In the genomic region with DNA sequence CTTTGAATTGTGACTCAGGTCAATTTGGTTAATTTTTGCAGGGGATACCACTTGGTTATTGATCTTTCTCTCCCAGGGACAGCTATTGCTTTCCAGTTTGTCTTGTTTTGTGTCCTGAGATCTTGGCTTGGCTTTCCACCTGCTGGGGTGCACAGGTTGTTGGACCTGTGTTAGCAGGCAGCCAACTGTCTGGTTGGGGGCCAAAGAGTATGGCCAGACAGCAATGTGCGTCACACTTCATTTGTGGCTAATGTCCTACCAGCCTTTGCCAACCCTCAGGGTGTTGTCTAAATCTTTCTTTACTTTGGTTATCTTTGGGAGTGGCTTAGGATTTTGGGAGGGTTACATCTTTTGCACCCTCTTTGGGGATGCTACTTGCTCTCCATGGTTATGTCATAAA, we compare ENCODE assay signal across 25 cellular contexts.
"Had no signal": no experiment of that assay in that cellular context is flagged by ENCODE, and none has a peak within 500 bp of the region (broad histone marks: within the 10 kb centered on the region; RNA-seq: fewer than 3 reads in every experiment).

No MANE protein-coding gene starts in this region.

- H3K4me3 ChIP-seq: ascending aorta, breast epithelium, cardiac muscle cell, colonic mucosa had no signal

- H3K36me3 ChIP-seq: ascending aorta, breast epithelium, cardiac muscle cell, colonic mucosa had no signal

- H3K4me1 ChIP-seq: ascending aorta, breast epithelium, colonic mucosa had no signal

- H3K27ac ChIP-seq: ascending aorta, breast epithelium, cardiac muscle cell, colonic mucosa, epithelial cell of prostate had no signal

- H3K9me3 ChIP-seq: ascending aorta, colonic mucosa had no signal

- H3K27me3 ChIP-seq: ascending aorta, breast epithelium, cardiac muscle cell, colonic mucosa had no signal

- ATAC-seq: activated CD4-positive, alpha-beta T cell treated with anti-CD3 and anti-CD28 coated beads for 36 hours; activated CD8-positive, alpha-beta memory T cell treated with anti-CD3 and anti-CD28 coated beads, Interleukin-2, amount 10 ng/mL, durations not matched to agents 7 days and 5 days; activated CD8-positive, alpha-beta T cell treated with anti-CD3 and anti-CD28 coated beads, Interleukin-2, amount 10 ng/mL, durations not matched to agents 7 days and 5 days; activated naive CD4-positive, alpha-beta T cell treated with anti-CD3 and anti-CD28 coated beads, Interleukin-2, amount 50 U/mL, for 72 hours; activated T-cell treated with anti-CD3 and anti-CD28 coated beads, Interleukin-2, amount 50 U/mL, for 72 hours had no signal

- DNase-seq: activated CD4-positive, alpha-beta memory T cell treated with anti-CD3 and anti-CD28 coated beads for 36 hours; activated CD4-positive, alpha-beta T cell treated with anti-CD3 and anti-CD28 coated beads for 36 hours; activated CD4-positive, alpha-beta T cell treated with anti-CD3 and anti-CD28 coated beads, Interleukin-2, amount 10 ng/mL, durations not matched to agents 24 days and 14 days; activated CD4-positive, CD25-positive, alpha-beta regulatory T cell; activated CD4-positive, CD25-positive, alpha-beta regulatory T cell treated with anti-CD3 and anti-CD28 coated beads, Interleukin-2, amount 50 U/mL, for 72 hours; activated CD8-positive, alpha-beta memory T cell treated with anti-CD3 and anti-CD28 coated beads, Interleukin-2, amount 10 ng/mL, durations not matched to agents 7 days and 5 days; activated CD8-positive, alpha-beta memory T cell treated with anti-CD3 and anti-CD28 coated beads, Interleukin-2, amount 50 U/mL, for 4 hours; activated CD8-positive, alpha-beta T cell treated with anti-CD3 and anti-CD28 coated beads, Interleukin-2, amount 10 ng/mL, durations not matched to agents 7 days and 5 days; activated gamma-delta T cell; activated naive CD4-positive, alpha-beta T cell; activated naive CD4-positive, alpha-beta T cell treated with anti-CD3 and anti-CD28 coated beads, Interleukin-2, amount 10 ng/mL, durations not matched to agents 7 days and 5 days; activated naive CD8-positive, alpha-beta T cell treated with anti-CD3 and anti-CD28 coated beads, Interleukin-2, amount 10 ng/mL, durations not matched to agents 7 days and 5 days; activated T-cell treated with anti-CD3 and anti-CD28 coated beads, Interleukin-2, amount 50 U/mL, for 1 hour; activated T-cell treated with anti-CD3 and anti-CD28 coated beads, Interleukin-2, amount 50 U/mL, for 72 hours; central memory CD4-positive, alpha-beta T cell; colonic mucosa; effector CD8-positive, alpha-beta T cell; foreskin fibroblast; head of caudate nucleus; T-helper 2 cell had no signal
